Comparison of ENCODE assay signal across 9 cellular contexts in the genomic region with DNA sequence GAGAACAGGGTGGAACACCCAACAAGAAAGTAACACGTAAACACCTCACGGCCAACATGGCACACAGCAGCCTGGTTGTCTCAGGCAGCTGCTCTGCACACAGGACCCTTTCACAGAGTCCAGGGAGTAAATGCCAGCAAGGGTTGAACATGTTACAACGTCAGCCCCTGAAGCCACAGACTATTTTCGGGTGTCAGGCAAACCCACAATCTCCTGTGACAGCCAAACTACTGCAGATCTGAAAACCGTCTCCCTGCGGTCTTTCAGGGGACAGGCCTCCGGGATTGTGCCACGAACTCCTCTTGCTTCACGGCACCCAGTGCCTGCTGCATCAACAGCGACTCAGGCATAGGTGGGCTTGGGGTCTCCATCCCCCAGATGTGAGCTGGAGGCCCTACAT.
A peak's percentile ranks its signal among the peaks of the same experiment; 100 is the strongest.
DNase-seq lines count a peak whose midpoint lies in the region; ATAC-seq and TF ChIP-seq lines count a peak whose summit lies in the region.
"Had no signal": no experiment of that assay in that cellular context is flagged by ENCODE, and none has a peak within 500 bp of the region (broad histone marks: within the 10 kb centered on the region; RNA-seq: fewer than 3 reads in every experiment).

No MANE protein-coding gene starts in this region.

- H3K27me3 Mint-ChIP-seq in activated CD4-positive, alpha-beta memory T cell treated with anti-CD3 and anti-CD28 coated beads for 36 hours: no peaks in the 10 kb centered on the region

- H4K5ac ChIP-seq in IMR-90 (ENCODE audit: low read depth, low read length): no peak overlapping the region

- H3K23ac ChIP-seq in IMR-90 (ENCODE audit: low read depth, low read length): no peak overlapping the region

- H4K20me1 ChIP-seq in IMR-90 (ENCODE audit: insufficient read depth, low read length): no peaks in the 10 kb centered on the region; the same call in 1 of the 2 replicates

- no peak for TF ChIP-seq RAD21 in IMR-90 (IDR thresholded peaks at IDR 0.05; ENCODE audit: low read length)

- H3K4me1 Mint-ChIP-seq in activated CD4-positive, alpha-beta memory T cell treated with anti-CD3 and anti-CD28 coated beads for 36 hours (ENCODE audit: low read depth): peaks cover 65% of the 10 kb centered on the region

- peaks cover 2% of the 10 kb centered on the region for H3K36me3 Mint-ChIP-seq in activated CD4-positive, alpha-beta memory T cell treated with anti-CD3 and anti-CD28 coated beads for 36 hours

- H3K4me1 ChIP-seq in IMR-90 (ENCODE audit: control insufficient read depth, insufficient read depth, low read length) (peaks cover 7% of the 10 kb centered on the region), muscle layer of colon (ENCODE audit: insufficient read depth, low read length) (peaks cover 56% of the 10 kb centered on the region)

- WGBS in IMR-90 (ENCODE audit: extremely low coverage in 2 of 2, insufficient read length in 1 of 2), 2 experiments: 59% methylated on average over 4 of the region's 10 CpGs; no CpG with 5 or more reads in 1 of the 2 experiments

- TF ChIP-seq CTCF in IMR-90 (conservative IDR thresholded peaks at IDR 0.05; ENCODE audit: low read depth, low read length): no peak

- H3K36me3 ChIP-seq in IMR-90 (ENCODE audit: control insufficient read depth, insufficient read depth, low read length) (no peaks in the 10 kb centered on the region), muscle layer of colon (ENCODE audit: insufficient read depth, low read length) (no peaks in the 10 kb centered on the region)

- no peak overlapping the region for H3K4me3 Mint-ChIP-seq in activated CD4-positive, alpha-beta memory T cell treated with anti-CD3 and anti-CD28 coated beads for 36 hours

- no peak overlapping the region for H4K91ac ChIP-seq in IMR-90 (ENCODE audit: insufficient read depth, low read depth, low read length)

- H4K8ac ChIP-seq in IMR-90 (ENCODE audit: low read depth in 2 of 2, low read length in 2 of 2): no peak overlapping the region

- no peak overlapping the region for H3K4ac ChIP-seq in IMR-90 (ENCODE audit: low read depth, low read length)

- H3K9ac ChIP-seq in IMR-90 (ENCODE audit: low read depth, low read length): no peak overlapping the region
- no peak overlapping the region for H3K9ac ChIP-seq in muscle layer of colon (ENCODE audit: low read length)

- intact Hi-C loops in IMR-90 (cut with micrococcal nuclease): no loop called here
- intact Hi-C loops in activated CD4-positive, alpha-beta memory T cell treated with anti-CD3 and anti-CD28 coated beads for 36 hours (cut with micrococcal nuclease): loop anchor here (5.0 kb wide), 1 partner anchor 71 kb away; no protein-coding TSS in a partner anchor

- no peak overlapping the region for H3K18ac ChIP-seq in IMR-90 (ENCODE audit: low read depth, low read length)

- POLR2A ChIA-PET in IMR-90 (lab: Charles Lee; ENCODE audit: unreplicated experiment): no interaction called here
- POLR2A ChIA-PET in activated CD4-positive, alpha-beta memory T cell treated with anti-CD3 and anti-CD28 coated beads for 36 hours (lab: Charles Lee): no interaction called here

- H3K14ac ChIP-seq in IMR-90 (replicated peaks; ENCODE audit: low read depth, low read length): no peak overlapping the region

- no peaks in the 10 kb centered on the region for H3K9me3 Mint-ChIP-seq in activated CD4-positive, alpha-beta memory T cell treated with anti-CD3 and anti-CD28 coated beads for 36 hours

- no peak for ATAC-seq in IMR-90 (ENCODE audit: low read depth)
- ATAC-seq in HG03520 (IDR thresholded peaks at IDR 0.05; ENCODE audit: unreplicated experiment): no peak

- peaks cover 13 to 35% of the 10 kb centered on the region in 2 experiments; a peak in 3 of 4 replicates for H3K79me1 ChIP-seq in IMR-90 (ENCODE audit: low read depth in 1 of 2, low read length in 2 of 2)

- in situ Hi-C loops in IMR-90 (cut with MboI; ENCODE audit: low sequenced_read_pairs): no loop called here

- H3K9me3 ChIP-seq in IMR-90 (ENCODE audit: control insufficient read depth, insufficient read depth, low read length): no peaks in the 10 kb centered on the region
- no peaks in the 10 kb centered on the region for H3K9me3 ChIP-seq in muscle layer of colon (ENCODE audit: low read length)

- no peak overlapping the region for H3K27ac Mint-ChIP-seq in activated CD4-positive, alpha-beta memory T cell treated with anti-CD3 and anti-CD28 coated beads for 36 hours

- DNase-seq in GDM1 (lab: John Stamatoyannopoulos, UW) (peak; percentile 91), IMR-90 (no peak), putamen (ENCODE audit: low spot score) (no peak), GM03348 (ENCODE audit: low spot score) (no peak), iPS-NIHi7 (ENCODE audit: extremely low spot score) (no peak)
- peak; percentile 49 for DNase-seq in activated CD4-positive, alpha-beta memory T cell treated with anti-CD3 and anti-CD28 coated beads for 36 hours
- DNase-seq: NCI-H2107 had no signal

- CTCF ChIA-PET in IMR-90 (lab: Yijun Ruan, JAX): no interaction called here
- CTCF ChIA-PET in activated CD4-positive, alpha-beta memory T cell treated with anti-CD3 and anti-CD28 coated beads for 36 hours (lab: Charles Lee): no interaction called here

- H2BK5ac ChIP-seq in IMR-90 (ENCODE audit: low read depth, low read length, poor library complexity, severe bottlenecking): no peak overlapping the region

- BruUV-seq in IMR-90 (replicated peaks; lab: Mats Ljungman, UMichigan): no TSS peak

- no peak for TF ChIP-seq POLR2A in IMR-90 (IDR thresholded peaks at IDR 0.05; ENCODE audit: low read depth, low read length)

- no peak overlapping the region for H2AFZ ChIP-seq in IMR-90 (replicated peaks; ENCODE audit: low read length, poor library complexity)

- no peak overlapping the region for H2AK9ac ChIP-seq in IMR-90 (replicated peaks; ENCODE audit: low read depth, low read length, poor library complexity)

- H2BK15ac ChIP-seq in IMR-90 (ENCODE audit: low read depth, low read length): no peak overlapping the region

- H2AK5ac ChIP-seq in IMR-90 (ENCODE audit: low read depth, low read length): 0 out of 2 replicates have a peak overlapping the region, but pooled peaks have one; percentile 46

- dilution Hi-C loops in IMR-90 (cut with HindIII; ENCODE audit: low sequenced_read_pairs, unreplicated experiment): no loop called here

- no peak overlapping the region for H3K4me2 ChIP-seq in IMR-90 (ENCODE audit: low read depth, low read length)

- H3K9me1 ChIP-seq in IMR-90 (ENCODE audit: insufficient read depth, low read length): peaks cover 17% of the 10 kb centered on the region; the same call in 1 of the 2 replicates

- no peak overlapping the region for H2BK120ac ChIP-seq in IMR-90 (ENCODE audit: low read depth, low read length)

- H3K27me3 ChIP-seq in IMR-90 (ENCODE audit: control insufficient read depth, insufficient read depth, low read length): no peaks in the 10 kb centered on the region
- H3K27me3 ChIP-seq in muscle layer of colon (ENCODE audit: control insufficient read depth in 1 of 2, insufficient read depth in 2 of 2, low read length in 2 of 2): no peaks in the 10 kb centered on the region

- H3K4me3 ChIP-seq in IMR-90 (ENCODE audit: insufficient read depth, low read depth, low read length) (no peak overlapping the region), muscle layer of colon (ENCODE audit: low read depth in 1 of 2, low read length in 2 of 2) (no peak overlapping the region)

- no peak overlapping the region for H2BK20ac ChIP-seq in IMR-90 (ENCODE audit: low read depth, low read length)

- H3K56ac ChIP-seq in IMR-90 (ENCODE audit: extremely low read depth, insufficient read depth, low read length): no peak overlapping the region

- H3K27ac ChIP-seq in IMR-90 (ENCODE audit: insufficient read depth, low read length) (no peak overlapping the region), muscle layer of colon (ENCODE audit: low read depth, low read length) (peak overlapping the region; percentile 35)

TF ChIP-seq in IMR-90, 13 proteins besides CTCF, POLR2A, EP300 and RAD21:
- TF ChIP-seq ELK1 (IDR thresholded peaks at IDR 0.05; ENCODE audit: borderline replicate concordance, low read depth, low read length) (no peak), CHD1 (IDR thresholded peaks at IDR 0.05; ENCODE audit: low read depth, low read length) (no peak), CEBPB (IDR thresholded peaks at IDR 0.05; ENCODE audit: low read depth, low read length) (no peak), MAZ (IDR thresholded peaks at IDR 0.05; ENCODE audit: borderline replicate concordance, low read depth, low read length) (no peak), MAFK (IDR thresholded peaks at IDR 0.05; ENCODE audit: low read depth, low read length) (no peak), RCOR1 (IDR thresholded peaks at IDR 0.05; ENCODE audit: insufficient replicate concordance, low read length) (no peak), RFX5 (IDR thresholded peaks at IDR 0.05; ENCODE audit: low read depth, low read length) (no peak), MXI1 (IDR thresholded peaks at IDR 0.05; ENCODE audit: borderline replicate concordance, low read depth, low read length) (no peak), BHLHE40 (IDR thresholded peaks at IDR 0.05; ENCODE audit: low read depth, low read length) (no peak), NFE2L2 (IDR thresholded peaks at IDR 0.05; ENCODE audit: low read depth, low read length) (no peak), USF2 (IDR thresholded peaks at IDR 0.05; ENCODE audit: low read depth, low read length) (no peak), FOS (IDR thresholded peaks at IDR 0.05; ENCODE audit: low read depth, low read length) (no peak), SMC3 (IDR thresholded peaks at IDR 0.05; ENCODE audit: low read depth, low read length) (no peak)

Comparison
In these comparisons a context has a peak if more than half of its experiments do, and no peak if none do; other contexts are left out.
1. DNase-seq: peak in GDM1 (single experiment) and activated CD4-positive, alpha-beta memory T cell treated with anti-CD3 and anti-CD28 coated beads for 36 hours (single experiment); none in IMR-90 (single experiment), putamen (single experiment), GM03348 (single experiment) and iPS-NIHi7 (single experiment).